2 cellular contexts compared by ENCODE assay signal in the genomic region with DNA sequence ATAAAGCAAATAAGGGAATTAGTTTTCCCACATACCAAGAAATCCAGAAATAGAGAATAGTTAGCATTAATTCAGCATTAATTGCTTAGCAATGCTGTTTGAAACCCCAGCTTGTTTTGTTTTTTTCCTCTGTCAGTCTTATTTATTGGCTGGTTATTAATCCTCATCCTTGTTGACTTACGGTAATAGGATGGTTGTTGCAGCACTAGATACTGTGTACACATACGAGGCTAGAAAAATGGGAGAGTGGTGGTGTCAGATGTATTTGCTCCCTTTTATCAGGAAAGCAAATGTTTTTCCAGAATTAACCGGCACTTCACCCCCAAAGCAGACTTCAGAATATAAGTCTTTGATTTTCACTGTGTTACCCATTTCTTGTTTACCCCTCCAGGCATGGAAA.
TF ChIP-seq lines count a peak whose summit lies in the region.

No MANE protein-coding gene starts in this region.

TF ChIP-seq in liver, 16 proteins besides CTCF, POLR2A, EP300 and RAD21 (continued from another document):
- no peak for TF ChIP-seq REST (IDR thresholded peaks at IDR 0.05)
- no peak for TF ChIP-seq JUND (IDR thresholded peaks at IDR 0.05)
- TF ChIP-seq SP1 (IDR thresholded peaks at IDR 0.05): no peak
- peak; percentile 7 for TF ChIP-seq HNF4A (conservative IDR thresholded peaks at IDR 0.05)
- TF ChIP-seq EGR1 (IDR thresholded peaks at IDR 0.05; ENCODE audit: low read depth in 2 of 2): no peak
- TF ChIP-seq, protein P1, sequence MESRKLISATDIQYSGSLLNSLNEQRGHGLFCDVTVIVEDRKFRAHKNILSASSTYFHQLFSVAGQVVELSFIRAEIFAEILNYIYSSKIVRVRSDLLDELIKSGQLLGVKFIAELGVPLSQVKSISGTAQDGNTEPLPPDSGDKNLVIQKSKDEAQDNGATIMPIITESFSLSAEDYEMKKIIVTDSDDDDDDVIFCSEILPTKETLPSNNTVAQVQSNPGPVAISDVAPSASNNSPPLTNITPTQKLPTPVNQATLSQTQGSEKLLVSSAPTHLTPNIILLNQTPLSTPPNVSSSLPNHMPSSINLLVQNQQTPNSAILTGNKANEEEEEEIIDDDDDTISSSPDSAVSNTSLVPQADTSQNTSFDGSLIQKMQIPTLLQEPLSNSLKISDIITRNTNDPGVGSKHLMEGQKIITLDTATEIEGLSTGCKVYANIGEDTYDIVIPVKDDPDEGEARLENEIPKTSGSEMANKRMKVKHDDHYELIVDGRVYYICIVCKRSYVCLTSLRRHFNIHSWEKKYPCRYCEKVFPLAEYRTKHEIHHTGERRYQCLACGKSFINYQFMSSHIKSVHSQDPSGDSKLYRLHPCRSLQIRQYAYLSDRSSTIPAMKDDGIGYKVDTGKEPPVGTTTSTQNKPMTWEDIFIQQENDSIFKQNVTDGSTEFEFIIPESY (IDR thresholded peaks at IDR 0.05): no peak
- TF ChIP-seq GABPA (IDR thresholded peaks at IDR 0.05 in 1 of 2, conservative IDR thresholded peaks at IDR 0.05 in 1 of 2): no peak
- TF ChIP-seq, protein P2, sequence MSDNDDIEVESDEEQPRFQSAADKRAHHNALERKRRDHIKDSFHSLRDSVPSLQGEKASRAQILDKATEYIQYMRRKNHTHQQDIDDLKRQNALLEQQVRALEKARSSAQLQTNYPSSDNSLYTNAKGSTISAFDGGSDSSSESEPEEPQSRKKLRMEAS (IDR thresholded peaks at IDR 0.05): no peak
- peak in 1 of 2 donors; percentile 22 for TF ChIP-seq RXRA (IDR thresholded peaks at IDR 0.05)

TF ChIP-seq in HepG2, 621 proteins besides CTCF, POLR2A, EP300 and RAD21 (continued from another document):
- TF ChIP-seq TBL1XR1 (IDR thresholded peaks at IDR 0.05; ENCODE audit: borderline replicate concordance, low read length, partially characterized antibody) (no peak), ZNF33A (CRISPR knock-in tag; IDR thresholded peaks at IDR 0.05; ENCODE audit: borderline replicate concordance) (no peak)
